11 cellular contexts compared by ENCODE assay signal in the genomic region with DNA sequence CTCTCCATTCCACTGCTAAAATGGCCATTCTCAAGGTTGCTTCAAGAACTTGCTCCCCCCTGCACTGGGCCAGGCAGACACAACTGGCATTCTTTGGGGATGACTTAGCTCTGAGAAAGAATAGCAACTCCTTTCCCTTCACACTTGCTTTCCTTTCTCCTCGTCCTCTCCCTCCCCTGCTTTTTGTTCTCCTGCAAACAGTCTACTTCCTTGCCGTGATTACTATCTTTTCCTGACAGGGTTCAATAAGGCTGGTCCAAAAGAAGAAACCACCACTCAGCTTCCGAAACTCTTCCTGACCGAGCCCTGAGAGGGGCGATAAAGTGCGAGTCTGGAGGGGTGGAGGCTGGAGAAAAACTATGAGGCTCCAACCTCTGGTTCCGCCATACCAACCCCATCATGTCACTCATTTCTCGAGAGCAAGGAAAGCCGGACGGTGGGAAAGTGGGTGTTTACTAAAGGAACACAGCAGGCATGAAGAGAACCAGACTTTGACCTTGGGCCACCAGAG. TPM values are rescaled to one million over a fixed set of nuclear protein-coding genes. Genes with fewer than 3 reads are reported as not detected.
DNase-seq lines count a peak whose midpoint lies in the region; ATAC-seq and TF ChIP-seq lines count a peak whose summit lies in the region.
"Had no signal": no experiment of that assay in that cellular context is flagged by ENCODE, and none has a peak within 500 bp of the region (broad histone marks: within the 10 kb centered on the region; RNA-seq: fewer than 3 reads in every experiment).

No MANE protein-coding gene starts in this region.

- peaks cover 89% of the 10 kb centered on the region for H3K79me2 ChIP-seq in PC-9 (ENCODE audit: low read depth)

- H4K20me1 ChIP-seq in PC-9 (ENCODE audit: insufficient read depth): peaks cover 71% of the 10 kb centered on the region

- no peak overlapping the region for H2BK12ac ChIP-seq in mesenchymal stem cell (ENCODE audit: low read length in 2 of 2)

- no peak overlapping the region for H4K8ac ChIP-seq in mesenchymal stem cell (ENCODE audit: low read length)

- ATAC-seq in HG03280 (IDR thresholded peaks at IDR 0.05; ENCODE audit: unreplicated experiment) (no peak), HG03571 (IDR thresholded peaks at IDR 0.05; ENCODE audit: unreplicated experiment) (no peak)
- ATAC-seq: activated naive CD4-positive, alpha-beta T cell treated with anti-CD3 and anti-CD28 coated beads, Interleukin-2, amount 50 U/mL, for 72 hours; GM12878 had no signal

- H3K4me1 ChIP-seq in PC-9 (replicated peaks; ENCODE audit: insufficient read depth): peaks cover 79% of the 10 kb centered on the region
- peaks cover 62% of the 10 kb centered on the region for H3K4me1 ChIP-seq in mesenchymal stem cell (ENCODE audit: control insufficient read depth, insufficient read depth, low read depth, low read length)
- H3K4me1 ChIP-seq in tibial artery: peaks cover 18 to 85% (median 82%) of the 10 kb centered on the region in 4 donors

- H3K4me3 ChIP-seq in PC-9: peak overlapping the region; percentile 100; the same call in 1 of the 2 replicates
- H3K4me3 ChIP-seq in coronary artery: peak overlapping the region; percentile 95
- peak overlapping the region in 1 of 2 experiments; percentile 83 for H3K4me3 ChIP-seq in mesenchymal stem cell (ENCODE audit: insufficient read depth in 1 of 2, low read depth in 1 of 2, low read length in 2 of 2)
- peak overlapping the region in 1 of 2 donors; percentile 97 for H3K4me3 ChIP-seq in tibial artery
- H3K4me3 ChIP-seq: GM12878 had no signal

- no peak overlapping the region for H3K14ac ChIP-seq in mesenchymal stem cell (ENCODE audit: low read length in 2 of 2)

- no peaks in the 10 kb centered on the region for H3K27me3 ChIP-seq in PC-9 (ENCODE audit: insufficient read depth, low read depth)
- no peaks in the 10 kb centered on the region for H3K27me3 ChIP-seq in mesenchymal stem cell (ENCODE audit: control insufficient read depth in 1 of 2, insufficient read depth in 1 of 2, low read length in 2 of 2)
- no peaks in the 10 kb centered on the region for H3K27me3 ChIP-seq in tibial artery

- H3K9me3 ChIP-seq in PC-9 (ENCODE audit: insufficient read depth, low read depth) (no peaks in the 10 kb centered on the region), mesenchymal stem cell (ENCODE audit: control insufficient read depth, low read length) (no peaks in the 10 kb centered on the region), tibial artery (no peaks in the 10 kb centered on the region)

- DNase-seq in PC-9: no peak
- DNase-seq in coronary artery (ENCODE audit: low spot score): no peak
- DNase-seq in mesenchymal stem cell: peak; percentile 82
- peak; percentile 17 to 58 for DNase-seq in tibial artery
- DNase-seq in GM20000 (ENCODE audit: low spot score): no peak
- no peak for DNase-seq in NCI-H2107 (lab: John Stamatoyannopoulos, UW)

- TF ChIP-seq CTCF in PC-9 (conservative IDR thresholded peaks at IDR 0.05): no peak
- TF ChIP-seq CTCF in coronary artery (IDR thresholded peaks at IDR 0.05): no peak
- TF ChIP-seq CTCF in tibial artery (IDR thresholded peaks at IDR 0.05): no peak
- TF ChIP-seq CTCF in GM20000 (IDR thresholded peaks at IDR 0.05; ENCODE audit: extremely low read depth, missing control alignments): no peak

- no peak overlapping the region for H3K23ac ChIP-seq in mesenchymal stem cell (ENCODE audit: low read length in 2 of 2)

- H2BK15ac ChIP-seq in mesenchymal stem cell (ENCODE audit: low read depth, poor library complexity, severe bottlenecking): no peak overlapping the region

- H3K4ac ChIP-seq in mesenchymal stem cell (ENCODE audit: low read depth in 1 of 2, low read length in 2 of 2): no peak overlapping the region

- H2AFZ ChIP-seq in PC-9 (no peak overlapping the region), mesenchymal stem cell (ENCODE audit: low read depth, low read length) (no peak overlapping the region)

- peak overlapping the region; percentile 43 for H2AK5ac ChIP-seq in mesenchymal stem cell (ENCODE audit: low read length, severe bottlenecking)

- H3K36me3 ChIP-seq in PC-9 (ENCODE audit: low read depth) (peaks cover 84% of the 10 kb centered on the region), mesenchymal stem cell (ENCODE audit: control insufficient read depth in 1 of 2, insufficient read depth in 2 of 2, low read depth in 1 of 2, low read length in 2 of 2) (peaks cover 66 to 73% of the 10 kb centered on the region in 2 experiments), tibial artery (peaks cover 55 to 71% (median 67%) of the 10 kb centered on the region in 3 donors)

- H3K18ac ChIP-seq in mesenchymal stem cell (ENCODE audit: low read depth in 1 of 2, low read length in 2 of 2): no peak overlapping the region

- intact Hi-C loops in PC-9 (cut with micrococcal nuclease; ENCODE audit: unreplicated experiment) (no loop called here), tibial artery (cut with DNase I; ENCODE audit: low total_unique reads) (no loop called here)

- peak overlapping the region; percentile 98 for H3K27ac ChIP-seq in PC-9
- peak overlapping the region; percentile 79 to 97 for H3K27ac ChIP-seq in coronary artery
- peak overlapping the region; percentile 98 for H3K27ac ChIP-seq in mesenchymal stem cell (ENCODE audit: low read length, poor library complexity, severe bottlenecking)
- H3K27ac ChIP-seq in tibial artery: peak overlapping the region; percentile 98 to 99

- CTCF ChIA-PET in PC-9 (lab: Charles Lee): no interaction called here

- no peak overlapping the region for H2BK120ac ChIP-seq in mesenchymal stem cell (ENCODE audit: low read depth, low read length)

- no peaks in the 10 kb centered on the region for H3K9me2 ChIP-seq in PC-9 (ENCODE audit: insufficient read depth)

- H3K9ac ChIP-seq in mesenchymal stem cell (ENCODE audit: low read length): peak overlapping the region; percentile 99

- peaks cover 86% of the 10 kb centered on the region for H3F3A ChIP-seq in PC-9 (ENCODE audit: insufficient read depth, low read depth)

- H3K79me1 ChIP-seq in mesenchymal stem cell (replicated peaks; ENCODE audit: low read length, poor library complexity, severe bottlenecking): no peaks in the 10 kb centered on the region

- 17% methylated on average over 8 of the region's 10 CpGs for WGBS in mesenchymal stem cell

- H3K4me2 ChIP-seq in PC-9 (peak overlapping the region; percentile 98), mesenchymal stem cell (ENCODE audit: low read length, poor library complexity, severe bottlenecking) (peak overlapping the region; percentile 40)

- no TSS peak for BruUV-seq in PC-9 (replicated peaks; lab: Mats Ljungman, UMichigan)

- H2BK5ac ChIP-seq in mesenchymal stem cell (ENCODE audit: low read depth, low read length, poor library complexity, severe bottlenecking): peak overlapping the region; percentile 36

- POLR2A ChIA-PET in PC-9 (lab: Charles Lee; ENCODE audit: unreplicated experiment): interaction anchor here (0.5 to 0.6 kb wide), 2 partner anchors 38 to 56 kb away, joined by 3 to 11 read pairs; no protein-coding TSS in a partner anchor

- no peak overlapping the region for H4K91ac ChIP-seq in mesenchymal stem cell (ENCODE audit: low read length)

RNA-seq across cellular contexts. Expression of gene AMOTL2, which starts 5.0 kb away (rescaled TPM):
- total RNA-seq in PC-9 (2021): 147 and 221 TPM in 2 replicates
- 16.1 TPM for polyA plus RNA-seq in mesenchymal stem cell (2013, experiment 1 of 2)
- 15.4 TPM for polyA plus RNA-seq in mesenchymal stem cell (2013, experiment 2 of 2)
- total RNA-seq: T-helper 2 cell treated with Interferon-gamma antibody and Interleukin-4, amounts not matched to agents 100 ng/mL and 5 ng/mL, for 36 hours had no signal

Comparison
In these comparisons a context has a peak if more than half of its experiments do, and no peak if none do; other contexts are left out.
1. DNase-seq: peak in mesenchymal stem cell (single experiment) and tibial artery (2 of 2); none in PC-9 (0 of 2), coronary artery (single experiment), GM20000 (single experiment) and NCI-H2107 (single experiment).
2. Peak in every context shown above with its lines, with median percentiles within 50 percentile points of each other: H3K27ac ChIP-seq.